ENCODE assay signal across 22 cellular contexts in the genomic region with DNA sequence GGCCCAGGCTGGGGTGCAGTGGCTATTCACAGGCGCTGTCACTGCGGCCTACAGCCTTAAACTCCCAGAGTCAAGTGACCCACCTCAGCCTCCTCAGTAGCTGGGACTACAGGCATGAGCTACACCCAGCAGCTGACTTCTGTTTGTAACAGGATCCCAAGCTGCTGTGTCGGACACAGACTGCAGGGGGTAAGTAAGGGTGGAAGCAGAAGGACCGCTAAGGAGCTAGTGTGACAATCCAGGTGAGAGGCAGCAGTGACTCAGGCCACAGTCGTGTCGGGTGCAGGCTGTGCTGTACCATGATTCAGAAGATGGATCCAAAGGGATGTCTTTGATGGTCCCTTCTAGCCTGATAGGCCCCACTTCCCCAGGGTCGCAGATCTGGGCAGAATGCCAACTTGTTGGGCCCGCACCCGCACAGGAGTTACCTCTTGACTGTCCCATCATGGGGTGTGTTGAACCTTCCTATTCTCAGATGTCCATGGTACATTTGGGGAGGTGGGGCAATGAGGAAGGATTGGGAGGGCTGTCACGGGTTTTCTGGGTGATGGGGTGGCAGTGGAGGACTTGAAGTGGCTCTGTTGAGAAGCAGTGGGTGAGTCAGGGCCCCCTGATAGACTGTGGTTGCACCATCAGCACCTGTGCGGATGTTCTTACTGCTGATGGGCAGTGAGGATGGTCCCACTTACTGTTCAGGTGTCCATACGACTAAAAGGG. TPM values are rescaled to one million over a fixed set of nuclear protein-coding genes. Genes with fewer than 3 reads are reported as not detected.
A peak's percentile ranks its signal among the peaks of the same experiment; 100 is the strongest.
DNase-seq lines count a peak whose midpoint lies in the region; ATAC-seq, FAIRE-seq and TF ChIP-seq lines count a peak whose summit lies in the region.
"Had no signal": no experiment of that assay in that cellular context is flagged by ENCODE, and none has a peak within 500 bp of the region (broad histone marks: within the 10 kb centered on the region; RNA-seq: fewer than 3 reads in every experiment).

No MANE protein-coding gene starts in this region.

- BruUV-seq in HepG2 (replicated peaks; lab: Mats Ljungman, UMichigan): no TSS peak

- CTCF ChIA-PET in HepG2 (lab: Yijun Ruan, JAX; ENCODE audit: low intra/inter-chr PET ratio, low total read pairs): no interaction called here

- H3K27ac ChIP-seq in HepG2 (ENCODE audit: extremely low read length, insufficient read depth, low read length) (no peak overlapping the region), right lobe of liver (no peak overlapping the region)
- H3K27ac ChIP-seq: GM23248, RWPE1 had no signal

- in situ Hi-C loops in HepG2 (cut with HindIII; ENCODE audit: extremely low pct_ligation_motif_present, low pct_unique_long_range_greater_than_20kb): no loop called here

- no peak for TF ChIP-seq RAD21 in HepG2 (CRISPR knock-in tag; IDR thresholded peaks at IDR 0.05)

- no peak overlapping the region for H3K4me3 ChIP-seq in HepG2 (replicated peaks in 1 of 3; ENCODE audit: insufficient read depth in 1 of 3, low read depth in 2 of 3, low read length in 3 of 3)
- H3K4me3 ChIP-seq in right lobe of liver: no peak overlapping the region
- H3K4me3 ChIP-seq: GM23248 had no signal

- WGBS in HepG2 (ENCODE audit: low lambda C conversion rate): 28% methylated on average over 11 of the region's 12 CpGs
- WGBS in right lobe of liver (ENCODE audit: insufficient coverage, low coverage, low lambda C conversion rate, missing lambda C conversion rate): 71% methylated on average over 5 of the region's 12 CpGs

- TF ChIP-seq CTCF in HepG2 (CRISPR knock-in tag; IDR thresholded peaks at IDR 0.05) (no peak), right lobe of liver (IDR thresholded peaks at IDR 0.05) (no peak)

- TF ChIP-seq POLR2A in HepG2 (IDR thresholded peaks at IDR 0.05; ENCODE audit: insufficient read depth in 1 of 2, low read depth in 2 of 2, low read length in 2 of 2): no peak
- no peak for TF ChIP-seq POLR2A in right lobe of liver (IDR thresholded peaks at IDR 0.05)

- intact Hi-C loops in HepG2 (cut with micrococcal nuclease; ENCODE audit: unreplicated experiment): no loop called here
- intact Hi-C loops in right lobe of liver (cut with DNase I): no loop called here

- H3K27me3 ChIP-seq in HepG2 (ENCODE audit: control insufficient read depth in 1 of 2, insufficient read depth in 2 of 2, low read length in 2 of 2): peaks cover 5 to 45% of the 10 kb centered on the region in 2 experiments; a peak in 4 of 5 replicates
- H3K27me3 ChIP-seq in right lobe of liver: no peaks in the 10 kb centered on the region

- no peak overlapping the region for H3K4me2 ChIP-seq in HepG2 (ENCODE audit: low read depth, low read length)

- H3K36me3 ChIP-seq in HepG2 (replicated peaks in 1 of 2; ENCODE audit: control insufficient read depth in 1 of 2, insufficient read depth in 2 of 2, low read length in 2 of 2) (peaks cover 2 to 8% of the 10 kb centered on the region in 2 experiments; a peak in 4 of 5 replicates), right lobe of liver (peaks cover 0 to 2% (median under 1%) of the 10 kb centered on the region in 4 donors)

- no peak overlapping the region for H3K9ac ChIP-seq in HepG2 (ENCODE audit: insufficient read depth, low read depth, low read length)
- H3K9ac ChIP-seq: GM23248 had no signal

- H3K9me3 ChIP-seq in HepG2 (ENCODE audit: low read length) (no peaks in the 10 kb centered on the region), right lobe of liver (no peaks in the 10 kb centered on the region)

- H2AFZ ChIP-seq in HepG2 (ENCODE audit: low read length): no peak overlapping the region
- H2AFZ ChIP-seq: GM23248 had no signal

- H3K4me1 ChIP-seq in HepG2 (ENCODE audit: insufficient read depth, low read length) (0 out of 2 replicates have a peak, but pooled peaks cover 12% of the 10 kb centered on the region), right lobe of liver (no peaks in the 10 kb centered on the region)

- no peak for TF ChIP-seq EP300 in HepG2 (IDR thresholded peaks at IDR 0.05; ENCODE audit: low read depth in 2 of 2, low read length in 2 of 2)
- no peak for TF ChIP-seq EP300 in HepG2 (CRISPR knock-in tag; IDR thresholded peaks at IDR 0.05; ENCODE audit: borderline replicate concordance)

- H3K79me2 ChIP-seq in HepG2 (ENCODE audit: insufficient read depth, low read length): no peaks in the 10 kb centered on the region

- no peaks in the 10 kb centered on the region for H4K20me1 ChIP-seq in HepG2 (ENCODE audit: insufficient read depth, low read length)

- no peak for DNase-seq in HepG2 (ENCODE audit: low spot score)
- DNase-seq in right lobe of liver: no peak
- no peak for DNase-seq in HTR-8/SVneo (ENCODE audit: insufficient read length, low spot score)
- peak; percentile 48 for DNase-seq in islet precursor cell
- no peak for DNase-seq in NCI-H1436 treated with DMSO at 0.1 percent for 48 hours (lab: John Stamatoyannopoulos, UW)
- DNase-seq: CD4-positive, CD25-positive, alpha-beta regulatory T cell; COR-L47; DMS 273 treated with DMSO at 0.1 percent for 48 hours; GM23248; H9; KBM-7; NCI-H1092; NCI-H1436; NCI-H2029; NCI-H446; NCI-H526 treated with DMSO at 0.1 percent for 48 hours had no signal

- ATAC-seq in HepG2 (peak; percentile 37), right lobe of liver (no peak), HG02763 (IDR thresholded peaks at IDR 0.05; ENCODE audit: unreplicated experiment) (no peak), HG03439 (IDR thresholded peaks at IDR 0.05; ENCODE audit: unreplicated experiment) (no peak)
- ATAC-seq: SK-N-SH treated with all-trans-retinoic acid at 6 μM for 48 hours had no signal

- no peak for FAIRE-seq in HepG2 (lab: Jason Lieb, UNC)
- peak; percentile 38 for FAIRE-seq in HTR-8/SVneo (lab: Jason Lieb, UNC)
- FAIRE-seq: G401.6, GM18507 had no signal

- POLR2A ChIA-PET in HepG2 (lab: Yijun Ruan, JAX): interaction anchor here (1.2 kb wide), 1 partner anchor 10 kb away, joined by 3 read pairs; no protein-coding TSS in a partner anchor

TF ChIP-seq in HepG2, 621 proteins besides CTCF, POLR2A, EP300 and RAD21:
- peak; percentile 56; the same call in 1 of the 2 replicates for TF ChIP-seq ZNF121 (CRISPR knock-in tag; IDR thresholded peaks at IDR 0.05)
- no peak for TF ChIP-seq ZNF160 (CRISPR knock-in tag; IDR thresholded peaks at IDR 0.05)

RNA-seq across cellular contexts. Expression of gene AAR2, which starts 25.3 kb away (rescaled TPM):
- 46.2 and 56.5 TPM in 2 replicates for total RNA-seq in HepG2 (2016; rRNA removed; fragmentation: Illumina TruSeq; extraction: Trizol)
- 6.6 and 7.3 TPM in 2 replicates for total RNA-seq in HepG2 (2016; cell fraction: cytosol; rRNA removed; fragmentation: Illumina TruSeq; extraction: Trizol; ENCODE audit: low read depth)
- 45.1 and 55.7 TPM in 2 replicates for total RNA-seq in HepG2 (2016; cell fraction: insoluble cytoplasmic fraction; rRNA removed; fragmentation: Illumina TruSeq; extraction: Trizol)
- total RNA-seq in HepG2 (2016; cell fraction: membrane; rRNA removed; fragmentation: Illumina TruSeq; extraction: Trizol): 15.6 and 16.1 TPM in 2 replicates
- 31.3 and 35.6 TPM in 2 replicates for total RNA-seq in HepG2 (2016; cell fraction: nucleus; rRNA removed; fragmentation: Illumina TruSeq; extraction: Trizol)
- polyA plus RNA-seq in HepG2 (2011; rRNA removed): 45.2 and 50.5 TPM in 2 replicates
- 37.7 and 43.1 TPM in 2 replicates for polyA plus RNA-seq in HepG2 (2011; cell fraction: cytosol; rRNA removed)
- polyA plus RNA-seq in HepG2 (2011; cell fraction: nucleus; rRNA removed): 28.8 and 29.0 TPM in 2 replicates
- polyA plus RNA-seq in HepG2 (2012): 29.3 and 35.7 TPM in 2 replicates
- polyA plus RNA-seq in HepG2 (2016; cell fraction: cytosol; fragmentation: Illumina TruSeq; extraction: Trizol; ENCODE audit: low read depth): 4.9 and 5.0 TPM in 2 replicates
- 57.6 and 57.7 TPM in 2 replicates for polyA plus RNA-seq in HepG2 (2016; cell fraction: insoluble cytoplasmic fraction; fragmentation: Illumina TruSeq; extraction: Trizol; ENCODE audit: low read depth)
- 9.6 and 9.7 TPM in 2 replicates for polyA plus RNA-seq in HepG2 (2016; cell fraction: membrane; fragmentation: Illumina TruSeq; extraction: Trizol; ENCODE audit: low read depth)
- 41.9 and 45.1 TPM in 2 replicates for polyA plus RNA-seq in HepG2 (2016; cell fraction: nucleus; fragmentation: Illumina TruSeq; extraction: Trizol; ENCODE audit: insufficient read depth, low read depth)
- 89.7 and 103 TPM in 2 replicates for polyA minus RNA-seq in HepG2 (2011; rRNA and poly(A)+ RNA removed; ENCODE audit: low replicate concordance)
- polyA minus RNA-seq in HepG2 (2011; cell fraction: cytosol; rRNA and poly(A)+ RNA removed): 24.4 and 25.0 TPM in 2 replicates
- 26.8 and 34.2 TPM in 2 replicates for polyA minus RNA-seq in HepG2 (2011; cell fraction: nucleus; rRNA and poly(A)+ RNA removed)
- 10 to 100 TPM; 11.8 to 16.7 (median 13.5) TPM for total RNA-seq in right lobe of liver

RNA-seq across cellular contexts. Expression of gene DLGAP4, which starts 44.6 kb away (rescaled TPM):
- total RNA-seq in HepG2 (2016; rRNA removed; fragmentation: Illumina TruSeq; extraction: Trizol) (13.3 and 15.2 TPM in 2 replicates), right lobe of liver (10 to 100 TPM; 15.5 to 35.1 (median 23.2) TPM)
- 17.7 and 20.1 TPM in 2 replicates for total RNA-seq in HepG2 (2016; cell fraction: cytosol; rRNA removed; fragmentation: Illumina TruSeq; extraction: Trizol; ENCODE audit: low read depth)
- 10.7 and 12.5 TPM in 2 replicates for total RNA-seq in HepG2 (2016; cell fraction: insoluble cytoplasmic fraction; rRNA removed; fragmentation: Illumina TruSeq; extraction: Trizol)
- 30.2 and 36.1 TPM in 2 replicates for total RNA-seq in HepG2 (2016; cell fraction: membrane; rRNA removed; fragmentation: Illumina TruSeq; extraction: Trizol)
- total RNA-seq in HepG2 (2016; cell fraction: nucleus; rRNA removed; fragmentation: Illumina TruSeq; extraction: Trizol): 14.3 and 17.6 TPM in 2 replicates
- polyA plus RNA-seq in HepG2 (2011; rRNA removed): 26.7 and 33.5 TPM in 2 replicates
- 18.9 and 28.9 TPM in 2 replicates for polyA plus RNA-seq in HepG2 (2011; cell fraction: cytosol; rRNA removed)
- 81.3 and 93.4 TPM in 2 replicates for polyA plus RNA-seq in HepG2 (2011; cell fraction: nucleus; rRNA removed)
- polyA plus RNA-seq in HepG2 (2012): 33.2 and 39.1 TPM in 2 replicates
- polyA plus RNA-seq in HepG2 (2016; cell fraction: cytosol; fragmentation: Illumina TruSeq; extraction: Trizol; ENCODE audit: low read depth): 42.6 and 57.9 TPM in 2 replicates
- 32.0 and 44.7 TPM in 2 replicates for polyA plus RNA-seq in HepG2 (2016; cell fraction: insoluble cytoplasmic fraction; fragmentation: Illumina TruSeq; extraction: Trizol; ENCODE audit: low read depth)
- polyA plus RNA-seq in HepG2 (2016; cell fraction: membrane; fragmentation: Illumina TruSeq; extraction: Trizol; ENCODE audit: low read depth): 45.4 and 49.0 TPM in 2 replicates
- polyA plus RNA-seq in HepG2 (2016; cell fraction: nucleus; fragmentation: Illumina TruSeq; extraction: Trizol; ENCODE audit: insufficient read depth, low read depth): 63.9 and 68.5 TPM in 2 replicates
- 15.9 and 38.7 TPM in 2 replicates for polyA minus RNA-seq in HepG2 (2011; rRNA and poly(A)+ RNA removed; ENCODE audit: low replicate concordance)
- polyA minus RNA-seq in HepG2 (2011; cell fraction: cytosol; rRNA and poly(A)+ RNA removed): 33.7 and 42.9 TPM in 2 replicates
- polyA minus RNA-seq in HepG2 (2011; cell fraction: nucleus; rRNA and poly(A)+ RNA removed): 29.9 and 33.6 TPM in 2 replicates
